In the genomic region with DNA sequence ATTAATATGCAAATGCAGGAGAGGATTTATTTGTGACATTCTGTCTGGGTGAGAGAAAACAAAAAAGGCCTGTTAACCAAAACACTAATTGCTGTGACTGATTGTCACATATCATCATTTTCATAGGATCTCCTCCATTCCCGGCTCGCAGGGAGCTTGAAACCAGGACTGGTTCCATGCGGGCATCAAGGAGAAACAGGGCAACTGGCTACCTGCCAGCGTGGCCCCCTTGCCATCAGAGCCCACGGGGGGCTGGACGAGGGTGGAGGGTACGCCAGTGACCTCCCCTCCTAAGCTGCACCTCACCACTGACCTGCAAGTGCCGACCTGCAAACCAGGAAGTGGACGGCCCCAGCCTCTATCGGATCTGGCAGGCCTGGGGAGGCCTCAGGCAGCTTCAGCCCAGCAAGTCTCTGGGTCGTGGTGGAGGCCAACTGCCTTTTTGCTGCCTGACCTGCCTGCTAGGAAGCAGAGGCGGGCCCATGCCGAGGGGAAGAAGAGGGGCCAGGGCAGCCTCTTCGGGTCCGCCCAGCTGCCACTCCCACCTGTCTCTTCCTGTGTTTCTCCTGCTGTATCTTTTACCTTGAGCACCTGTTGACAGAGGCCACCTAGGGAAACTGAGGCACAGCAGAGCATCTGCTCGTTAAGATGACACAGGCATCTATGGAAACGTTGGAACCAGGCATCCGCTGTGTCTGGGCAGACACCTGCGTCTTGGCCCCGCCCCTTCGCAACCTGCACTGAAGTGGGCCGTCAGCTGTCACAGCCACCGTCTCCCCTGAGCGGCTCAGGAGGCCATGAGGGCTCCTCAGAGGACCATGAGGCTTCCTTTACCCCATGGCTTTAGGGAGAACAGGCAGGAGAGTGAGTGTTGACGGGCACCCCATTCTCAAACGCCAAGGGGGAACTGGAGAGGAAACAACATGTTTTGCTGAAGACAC, we compare ENCODE assay signal across 21 cellular contexts.
DNase-seq lines count a peak whose midpoint lies in the region; ATAC-seq and TF ChIP-seq lines count a peak whose summit lies in the region.
"Had no signal": no experiment of that assay in that cellular context is flagged by ENCODE, and none has a peak within 500 bp of the region (broad histone marks: within the 10 kb centered on the region; RNA-seq: fewer than 3 reads in every experiment).

No MANE protein-coding gene starts in this region.

- H3K4me3 ChIP-seq in left ventricle myocardium inferior (no peak overlapping the region), skeletal muscle tissue (ENCODE audit: low read length in 3 of 3) (no peak overlapping the region)
- H3K4me3 ChIP-seq: BLaER1 treated with 17β-estradiol and CSF1 and Interleukin-3, amounts not matched to agents 10 nM and 100 nM; body of pancreas; coronary artery; sigmoid colon had no signal

- no peak overlapping the region for H3K27ac Mint-ChIP-seq in endothelial cell (ENCODE audit: unreplicated experiment)
- H3K27ac Mint-ChIP-seq: activated CD4-positive, alpha-beta T cell treated with anti-CD3 and anti-CD28 coated beads for 36 hours; activated naive CD8-positive, alpha-beta T cell treated with anti-CD3 and anti-CD28 coated beads, Interleukin-2, amount 10 ng/mL, durations not matched to agents 7 days and 5 days; naive B cell; stimulated activated memory B cell treated with anti-CD40 and anti-IgM and Interleukin-4, amounts not matched to agents 10 μg/mL and 1 μg/mL and 100 μg/mL, for 72 hours; T-helper 2 cell treated with Interferon-gamma antibody and Interleukin-4, amounts not matched to agents 5 μg/mL and 100 μg/mL, for 36 hours had no signal

- H3K36me3 ChIP-seq in left ventricle myocardium inferior: no peaks in the 10 kb centered on the region
- H3K36me3 ChIP-seq in skeletal muscle tissue (ENCODE audit: control insufficient read depth in 3 of 3, insufficient read depth in 3 of 3, low read length in 3 of 3): no peaks in the 10 kb centered on the region
- H3K36me3 ChIP-seq: BLaER1 treated with 17β-estradiol and CSF1 and Interleukin-3, amounts not matched to agents 10 nM and 100 nM; sigmoid colon had no signal

- no peak for TF ChIP-seq CTCF in left ventricle myocardium inferior (IDR thresholded peaks at IDR 0.05; ENCODE audit: borderline replicate concordance)
- no peak for TF ChIP-seq CTCF in endothelial cell (IDR thresholded peaks at IDR 0.05; ENCODE audit: unreplicated experiment)

- H3K27ac ChIP-seq in left ventricle myocardium inferior (replicated peaks) (peak overlapping the region; percentile 94), skeletal muscle tissue (ENCODE audit: low read depth, low read length) (peak overlapping the region; percentile 99)
- H3K27ac ChIP-seq: BLaER1 treated with 17β-estradiol and CSF1 and Interleukin-3, amounts not matched to agents 10 nM and 100 nM; body of pancreas; coronary artery had no signal

- H3K4me1 ChIP-seq in left ventricle myocardium inferior (peaks cover 98% of the 10 kb centered on the region), skeletal muscle tissue (ENCODE audit: control insufficient read depth in 3 of 3, insufficient read depth in 3 of 3, low read length in 3 of 3) (peaks cover 55 to 90% (median 85%) of the 10 kb centered on the region in 3 donors)

- H3K36me3 Mint-ChIP-seq in endothelial cell (ENCODE audit: low read depth, unreplicated experiment): no peaks in the 10 kb centered on the region
- H3K36me3 Mint-ChIP-seq: activated naive CD8-positive, alpha-beta T cell treated with anti-CD3 and anti-CD28 coated beads, Interleukin-2, amount 10 ng/mL, durations not matched to agents 7 days and 5 days; naive B cell; stimulated activated memory B cell treated with anti-CD40 and anti-IgM and Interleukin-4, amounts not matched to agents 10 μg/mL and 1 μg/mL and 100 μg/mL, for 72 hours had no signal

- ATAC-seq in Right ventricle myocardium inferior (no peak), left ventricle myocardium superior (no peak)
- ATAC-seq: activated CD4-positive, alpha-beta T cell treated with anti-CD3 and anti-CD28 coated beads for 36 hours; body of pancreas; SK-N-SH treated with all-trans-retinoic acid at 6 μM for 48 hours; stimulated activated memory B cell treated with anti-CD40 and anti-IgM and Interleukin-4, amounts not matched to agents 10 μg/mL and 1 μg/mL and 100 μg/mL, for 72 hours had no signal

- H3K9me3 ChIP-seq in left ventricle myocardium inferior (replicated peaks) (no peaks in the 10 kb centered on the region), skeletal muscle tissue (ENCODE audit: control insufficient read depth in 3 of 3, low read length in 3 of 3) (no peaks in the 10 kb centered on the region)
- H3K9me3 ChIP-seq: BLaER1 treated with 17β-estradiol and CSF1 and Interleukin-3, amounts not matched to agents 10 nM and 100 nM; body of pancreas; sigmoid colon had no signal

- intact Hi-C loops in Right ventricle myocardium inferior (cut with DNase I): loop anchor here (5.0 kb wide), 1 partner anchor 39 kb away; no protein-coding TSS in a partner anchor
- intact Hi-C loops in left ventricle myocardium superior (cut with micrococcal nuclease): no loop called here
- intact Hi-C loops in left ventricle myocardium inferior (cut with micrococcal nuclease): no loop called here

- no peaks in the 10 kb centered on the region for H3K27me3 ChIP-seq in left ventricle myocardium inferior (ENCODE audit: low read depth)
- peaks cover 0 to 4% (median 0%) of the 10 kb centered on the region in 3 donors for H3K27me3 ChIP-seq in skeletal muscle tissue (ENCODE audit: control insufficient read depth in 3 of 3, insufficient read depth in 3 of 3, low read length in 3 of 3)
- H3K27me3 ChIP-seq: BLaER1 treated with 17β-estradiol and CSF1 and Interleukin-3, amounts not matched to agents 10 nM and 100 nM; body of pancreas; sigmoid colon had no signal

- no peaks in the 10 kb centered on the region for H3K9me3 Mint-ChIP-seq in endothelial cell (ENCODE audit: unreplicated experiment)
- H3K9me3 Mint-ChIP-seq: activated naive CD8-positive, alpha-beta T cell treated with anti-CD3 and anti-CD28 coated beads, Interleukin-2, amount 10 ng/mL, durations not matched to agents 7 days and 5 days; naive B cell; stimulated activated memory B cell treated with anti-CD40 and anti-IgM and Interleukin-4, amounts not matched to agents 10 μg/mL and 1 μg/mL and 100 μg/mL, for 72 hours; T-helper 2 cell treated with Interferon-gamma antibody and Interleukin-4, amounts not matched to agents 5 μg/mL and 100 μg/mL, for 36 hours had no signal

- H3K4me3 Mint-ChIP-seq in endothelial cell (ENCODE audit: unreplicated experiment): no peak overlapping the region
- H3K4me3 Mint-ChIP-seq: activated CD4-positive, alpha-beta T cell treated with anti-CD3 and anti-CD28 coated beads for 36 hours; activated naive CD8-positive, alpha-beta T cell treated with anti-CD3 and anti-CD28 coated beads, Interleukin-2, amount 10 ng/mL, durations not matched to agents 7 days and 5 days; naive B cell; stimulated activated memory B cell treated with anti-CD40 and anti-IgM and Interleukin-4, amounts not matched to agents 10 μg/mL and 1 μg/mL and 100 μg/mL, for 72 hours; T-helper 2 cell treated with Interferon-gamma antibody and Interleukin-4, amounts not matched to agents 5 μg/mL and 100 μg/mL, for 36 hours had no signal

- H3K9ac ChIP-seq in skeletal muscle tissue (ENCODE audit: low read depth in 1 of 3, low read length in 3 of 3): peak overlapping the region in 1 of 3 donors; percentile 25
- H3K9ac ChIP-seq: BLaER1 treated with 17β-estradiol and CSF1 and Interleukin-3, amounts not matched to agents 10 nM and 100 nM had no signal

- no peaks in the 10 kb centered on the region for H3K4me1 Mint-ChIP-seq in endothelial cell (ENCODE audit: unreplicated experiment)
- H3K4me1 Mint-ChIP-seq: activated CD4-positive, alpha-beta T cell treated with anti-CD3 and anti-CD28 coated beads for 36 hours; activated naive CD8-positive, alpha-beta T cell treated with anti-CD3 and anti-CD28 coated beads, Interleukin-2, amount 10 ng/mL, durations not matched to agents 7 days and 5 days; stimulated activated memory B cell treated with anti-CD40 and anti-IgM and Interleukin-4, amounts not matched to agents 10 μg/mL and 1 μg/mL and 100 μg/mL, for 72 hours had no signal

- DNase-seq in Right ventricle myocardium inferior (ENCODE audit: missing footprints) (peak; percentile 57), left ventricle myocardium superior (no peak), RPMI8226 (peak; percentile 31), left ventricle myocardium inferior (no peak), endothelial cell (ENCODE audit: low spot score) (no peak), pons (ENCODE audit: low spot score) (no peak)
- no peak for DNase-seq in effector CD4-positive, alpha-beta T cell
- DNase-seq: activated CD4-positive, alpha-beta T cell treated with anti-CD3 and anti-CD28 coated beads for 36 hours; activated naive CD8-positive, alpha-beta T cell treated with anti-CD3 and anti-CD28 coated beads, Interleukin-2, amount 10 ng/mL, durations not matched to agents 7 days and 5 days; GDM1; naive B cell; NCI-H446; NK-92 treated with Interleukin-12 subunit alpha and Interleukin-12 subunit beta, amount 100 ng/mL, for 24 hours; sigmoid colon had no signal

- peaks cover 9% of the 10 kb centered on the region for H3K27me3 Mint-ChIP-seq in endothelial cell (ENCODE audit: unreplicated experiment)
- H3K27me3 Mint-ChIP-seq: activated CD4-positive, alpha-beta T cell treated with anti-CD3 and anti-CD28 coated beads for 36 hours had no signal

Comparison
In these comparisons a context has a peak if more than half of its experiments do, and no peak if none do; other contexts are left out.
1. DNase-seq: peak in Right ventricle myocardium inferior (single experiment) and RPMI8226 (single experiment); none in left ventricle myocardium superior (single experiment), left ventricle myocardium inferior (single experiment), effector CD4-positive, alpha-beta T cell (single experiment), endothelial cell (single experiment) and pons (single experiment).